In the genomic region with DNA sequence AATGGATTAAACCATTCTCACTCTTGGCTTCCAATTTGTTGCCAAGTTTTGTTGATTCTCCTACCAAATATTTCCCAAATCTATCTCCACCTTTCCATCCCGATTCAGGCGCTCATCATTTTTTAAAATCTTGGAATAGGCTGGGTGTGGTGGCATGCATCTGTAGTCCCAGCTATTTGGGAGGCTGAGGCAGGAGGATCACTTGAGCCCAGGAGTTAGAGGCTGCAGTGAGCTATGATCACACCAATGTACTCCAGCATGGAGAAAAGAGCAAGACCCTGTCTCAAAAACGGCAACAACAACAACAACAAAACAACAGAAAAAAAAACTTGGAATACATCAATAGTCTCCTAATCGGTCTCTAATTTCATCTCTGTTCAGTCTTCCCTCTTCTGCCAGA, we compare ENCODE assay signal across 1 cellular context.
TF ChIP-seq lines count a peak whose summit lies in the region.

No MANE protein-coding gene starts in this region.

TF ChIP-seq in neural cell, 6 proteins besides CTCF, POLR2A, EP300 and RAD21:
- TF ChIP-seq SMC3 (conservative IDR thresholded peaks at IDR 0.05; ENCODE audit: poor library complexity) (no peak), TAF1 (IDR thresholded peaks at IDR 0.05; ENCODE audit: low read depth) (no peak), MXI1 (conservative IDR thresholded peaks at IDR 0.05; ENCODE audit: poor library complexity, severe bottlenecking) (no peak), EZH2 (IDR thresholded peaks at IDR 0.05; ENCODE audit: borderline replicate concordance, insufficient read depth, low read length, poor library complexity, severe bottlenecking) (no peak)
- TF ChIP-seq, protein P1, sequence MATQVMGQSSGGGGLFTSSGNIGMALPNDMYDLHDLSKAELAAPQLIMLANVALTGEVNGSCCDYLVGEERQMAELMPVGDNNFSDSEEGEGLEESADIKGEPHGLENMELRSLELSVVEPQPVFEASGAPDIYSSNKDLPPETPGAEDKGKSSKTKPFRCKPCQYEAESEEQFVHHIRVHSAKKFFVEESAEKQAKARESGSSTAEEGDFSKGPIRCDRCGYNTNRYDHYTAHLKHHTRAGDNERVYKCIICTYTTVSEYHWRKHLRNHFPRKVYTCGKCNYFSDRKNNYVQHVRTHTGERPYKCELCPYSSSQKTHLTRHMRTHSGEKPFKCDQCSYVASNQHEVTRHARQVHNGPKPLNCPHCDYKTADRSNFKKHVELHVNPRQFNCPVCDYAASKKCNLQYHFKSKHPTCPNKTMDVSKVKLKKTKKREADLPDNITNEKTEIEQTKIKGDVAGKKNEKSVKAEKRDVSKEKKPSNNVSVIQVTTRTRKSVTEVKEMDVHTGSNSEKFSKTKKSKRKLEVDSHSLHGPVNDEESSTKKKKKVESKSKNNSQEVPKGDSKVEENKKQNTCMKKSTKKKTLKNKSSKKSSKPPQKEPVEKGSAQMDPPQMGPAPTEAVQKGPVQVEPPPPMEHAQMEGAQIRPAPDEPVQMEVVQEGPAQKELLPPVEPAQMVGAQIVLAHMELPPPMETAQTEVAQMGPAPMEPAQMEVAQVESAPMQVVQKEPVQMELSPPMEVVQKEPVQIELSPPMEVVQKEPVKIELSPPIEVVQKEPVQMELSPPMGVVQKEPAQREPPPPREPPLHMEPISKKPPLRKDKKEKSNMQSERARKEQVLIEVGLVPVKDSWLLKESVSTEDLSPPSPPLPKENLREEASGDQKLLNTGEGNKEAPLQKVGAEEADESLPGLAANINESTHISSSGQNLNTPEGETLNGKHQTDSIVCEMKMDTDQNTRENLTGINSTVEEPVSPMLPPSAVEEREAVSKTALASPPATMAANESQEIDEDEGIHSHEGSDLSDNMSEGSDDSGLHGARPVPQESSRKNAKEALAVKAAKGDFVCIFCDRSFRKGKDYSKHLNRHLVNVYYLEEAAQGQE (IDR thresholded peaks at IDR 0.05; ENCODE audit: borderline replicate concordance), result no peak
